ENCODE assay signal across 16 cellular contexts in genomic region chr16:84137769-84138357, GRCh38. TPM values are rescaled to one million over a fixed set of nuclear protein-coding genes. Genes with fewer than 3 reads are reported as not detected.
"Had no signal": no experiment of that assay in that cellular context is flagged by ENCODE, and none has a peak within 500 bp of the region (broad histone marks: within the 10 kb centered on the region; RNA-seq: fewer than 3 reads in every experiment).

No MANE protein-coding gene starts in this region.

- H3K4me1 ChIP-seq: pancreas, transverse colon had no signal

- H3K9me3 Mint-ChIP-seq: memory B cell had no signal

- H3K27me3 ChIP-seq: brain microvascular endothelial cell, dorsolateral prefrontal cortex, esophagus muscularis mucosa, left lung, pancreas, transverse colon had no signal

- H3K4me3 ChIP-seq: dorsolateral prefrontal cortex, esophagus muscularis mucosa, left lung, pancreas, smooth muscle cell, transverse colon had no signal

- H3K9me3 ChIP-seq: esophagus muscularis mucosa, left lung, pancreas, transverse colon had no signal

- H3K36me3 ChIP-seq: brain microvascular endothelial cell, esophagus muscularis mucosa, left lung, pancreas, transverse colon had no signal

- H3K27me3 Mint-ChIP-seq: memory B cell had no signal

- H3K27ac ChIP-seq: brain microvascular endothelial cell, dorsolateral prefrontal cortex, esophagus muscularis mucosa, pancreas, transverse colon, VCaP had no signal

- H3K4me3 Mint-ChIP-seq: memory B cell had no signal

- H3K27ac Mint-ChIP-seq: memory B cell had no signal

- H3K36me3 Mint-ChIP-seq: memory B cell had no signal

- DNase-seq: activated CD4-positive, alpha-beta T cell treated with anti-CD3 and anti-CD28 coated beads for 4 hours; activated naive CD4-positive, alpha-beta T cell treated with anti-CD3 and anti-CD28 coated beads, Interleukin-2, amount 50 U/mL, for 16 hours; amniotic stem cell; brain microvascular endothelial cell; dorsolateral prefrontal cortex; islet precursor cell; pancreas; retina; transverse colon had no signal

RNA-seq across cellular contexts. Expression of gene DNAAF1, which starts 7.2 kb away (rescaled TPM):
- total RNA-seq: chondrocyte, fibroblast of villous mesenchyme, transverse colon had no signal

RNA-seq across cellular contexts. Expression of gene ADAD2, which starts 53.1 kb away (rescaled TPM):
- total RNA-seq: chondrocyte, fibroblast of villous mesenchyme, smooth muscle cell had no signal
